Comparison of ENCODE assay signal across 27 cellular contexts in genomic region chr2:152278536-152278935, GRCh38.
"Had no signal": no experiment of that assay in that cellular context is flagged by ENCODE, and none has a peak within 500 bp of the region (broad histone marks: within the 10 kb centered on the region; RNA-seq: fewer than 3 reads in every experiment).

No MANE protein-coding gene starts in this region.

- H3K36me3 Mint-ChIP-seq: natural killer cell had no signal

- H3K27me3 ChIP-seq: gastrocnemius medialis, heart left ventricle, hepatocyte, neutrophil, pancreas, right atrium auricular region, suprapubic skin, transverse colon, upper lobe of right lung, vagina had no signal

- H3K4me1 Mint-ChIP-seq: natural killer cell; stimulated activated naive CD8-positive, alpha-beta T cell treated with anti-CD3 and anti-CD28 coated beads, Interleukin-15, amount 100 ng/mL, for 72 hours had no signal

- H3K4me2 ChIP-seq: hepatocyte, smooth muscle cell had no signal

- H3K4me1 ChIP-seq: gastrocnemius medialis, heart left ventricle, lower lobe of right lung, pancreas, right atrium auricular region, suprapubic skin, transverse colon, upper lobe of right lung, vagina had no signal

- DNase-seq: cortex of kidney; effector memory CD8-positive, alpha-beta T cell; foreskin fibroblast; gastrocnemius medialis; heart left ventricle; kidney; left colon; left ventricle myocardium superior; lower lobe of right lung; natural killer cell; pancreas; stimulated activated CD4-positive, alpha-beta T cell treated with anti-CD3 and anti-CD28 coated beads, Interleukin-12 subunit alpha, Interleukin-12 subunit beta, amount 100 ng/mL, for 4 hours; stimulated activated CD4-positive, alpha-beta T cell treated with anti-CD3 and anti-CD28 coated beads, Interleukin-1b, Interleukin-23, amount 100 ng/mL, for 48 hours; stimulated activated CD4-positive, alpha-beta T cell treated with anti-CD3 and anti-CD28 coated beads, Interleukin-4, amount 100 ng/mL, for 1 hour; stimulated activated CD8-positive, alpha-beta memory T cell treated with anti-CD3 and anti-CD28 coated beads, Interleukin-4, amount 100 ng/mL, for 48 hours; stimulated activated naive CD4-positive, alpha-beta T cell; stimulated activated naive CD8-positive, alpha-beta T cell treated with anti-CD3 and anti-CD28 coated beads, Interleukin-15, amount 100 ng/mL, for 72 hours; transverse colon; upper lobe of right lung had no signal

- H3K4me3 ChIP-seq: gastrocnemius medialis, heart left ventricle, hepatocyte, lower lobe of right lung, pancreas, right atrium auricular region, smooth muscle cell, suprapubic skin, transverse colon, upper lobe of right lung, vagina had no signal

- H2AFZ ChIP-seq: hepatocyte had no signal

- H3K36me3 ChIP-seq: gastrocnemius medialis, heart left ventricle, lower lobe of right lung, neutrophil, pancreas, right atrium auricular region, suprapubic skin, transverse colon, upper lobe of right lung, vagina had no signal

- H3K9me3 ChIP-seq: gastrocnemius medialis, neutrophil, pancreas, suprapubic skin, upper lobe of right lung, vagina had no signal

- H3K27ac Mint-ChIP-seq: effector memory CD8-positive, alpha-beta T cell; natural killer cell; stimulated activated naive CD8-positive, alpha-beta T cell treated with anti-CD3 and anti-CD28 coated beads, Interleukin-15, amount 100 ng/mL, for 72 hours had no signal

- ATAC-seq: effector memory CD8-positive, alpha-beta T cell; gastrocnemius medialis; heart left ventricle; left colon; left ventricle myocardium superior; lower lobe of right lung; natural killer cell; pancreas; sciatic nerve; stimulated activated naive CD8-positive, alpha-beta T cell treated with anti-CD3 and anti-CD28 coated beads, Interleukin-15, amount 100 ng/mL, for 72 hours; upper lobe of right lung had no signal

- H3K27ac ChIP-seq: gastrocnemius medialis, heart left ventricle, hepatocyte, lower lobe of right lung, neutrophil, pancreas, right atrium auricular region, suprapubic skin, transverse colon, upper lobe of right lung, vagina had no signal

- FAIRE-seq: kidney, pancreas had no signal

- H3K4me3 Mint-ChIP-seq: effector memory CD8-positive, alpha-beta T cell; natural killer cell; neural crest cell; stimulated activated naive CD8-positive, alpha-beta T cell treated with anti-CD3 and anti-CD28 coated beads, Interleukin-15, amount 100 ng/mL, for 72 hours had no signal

- H3K79me2 ChIP-seq: hepatocyte had no signal
